Comparison of ENCODE assay signal across 18 cellular contexts in the genomic region with DNA sequence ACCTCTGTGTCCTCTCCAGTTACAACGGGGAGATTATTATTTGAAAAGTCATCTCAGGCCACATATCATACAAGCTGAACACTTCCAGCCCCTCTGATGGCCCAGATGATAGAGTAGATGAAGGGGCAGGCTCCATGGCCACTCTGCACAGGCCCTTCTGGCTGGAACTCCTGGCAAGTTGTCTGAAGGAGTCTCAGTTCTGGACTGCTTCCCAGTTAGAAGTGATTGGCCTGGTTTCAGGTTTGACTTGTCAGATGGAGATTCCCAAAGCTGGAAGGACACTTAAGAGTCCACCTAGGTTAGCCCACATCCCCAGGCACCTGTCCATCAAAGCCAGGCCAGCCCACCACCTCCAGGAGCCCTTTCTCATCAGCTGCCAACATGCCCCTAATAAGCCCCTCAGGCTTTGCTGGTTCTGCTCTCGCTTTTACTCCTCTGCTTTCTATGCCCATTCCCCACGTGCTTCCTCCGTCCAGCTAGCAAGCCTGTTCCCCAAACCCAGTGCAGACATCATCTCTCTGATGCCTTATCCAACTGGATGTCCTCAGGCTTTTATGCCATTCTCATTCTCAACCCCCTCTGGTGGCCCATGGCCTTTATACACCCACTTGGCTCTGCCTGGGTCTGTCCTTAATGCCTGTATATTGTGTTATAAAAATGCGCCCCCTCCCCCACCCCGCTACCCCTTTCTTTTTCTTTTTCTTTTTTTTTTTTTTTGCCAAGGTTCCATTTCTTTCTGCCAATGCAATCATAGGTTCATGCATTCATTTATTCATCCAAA. TPM values are rescaled to one million over a fixed set of nuclear protein-coding genes. Genes with fewer than 3 reads are reported as not detected.
DNase-seq lines count a peak whose midpoint lies in the region; ATAC-seq and TF ChIP-seq lines count a peak whose summit lies in the region.
"Had no signal": no experiment of that assay in that cellular context is flagged by ENCODE, and none has a peak within 500 bp of the region (broad histone marks: within the 10 kb centered on the region; RNA-seq: fewer than 3 reads in every experiment).

No MANE protein-coding gene starts in this region.

- H3K36me3 Mint-ChIP-seq in endothelial cell (ENCODE audit: low read depth, unreplicated experiment): no peaks in the 10 kb centered on the region
- H3K36me3 Mint-ChIP-seq: naive B cell had no signal

- DNase-seq in GM04503 (ENCODE audit: low read depth): peak; percentile 2
- DNase-seq in LNCaP clone FGC (ENCODE audit: low read depth): peak; percentile 31
- peak; percentile 15 for DNase-seq in endothelial cell (ENCODE audit: low spot score)
- no peak for DNase-seq in ovary
- DNase-seq: activated CD8-positive, alpha-beta memory T cell treated with anti-CD3 and anti-CD28 coated beads, Interleukin-2, amount 50 U/mL, for 4 hours; activated effector memory CD4-positive, alpha-beta T cell treated with anti-CD3 and anti-CD28 coated beads, Interleukin-2, amount 50 U/mL, for 16 hours; amygdala; naive B cell; NCI-H1930; NCI-H526 treated with DMSO at 0.1 percent for 48 hours; PC-9; T1000 had no signal

- H3K9me3 ChIP-seq in parathyroid adenoma (ENCODE audit: control insufficient read depth, low read length) (no peaks in the 10 kb centered on the region), ovary (no peaks in the 10 kb centered on the region)

- TF ChIP-seq POLR2A in ovary (IDR thresholded peaks at IDR 0.05) (no peak), GM18505 (IDR thresholded peaks at IDR 0.05; ENCODE audit: borderline replicate concordance, extremely low read depth, insufficient read depth, insufficient read length) (no peak)

- no peak for ATAC-seq in HG03196 (IDR thresholded peaks at IDR 0.05; ENCODE audit: unreplicated experiment)
- no peak for ATAC-seq in GM18505 (IDR thresholded peaks at IDR 0.05; ENCODE audit: unreplicated experiment)

- H3K27ac Mint-ChIP-seq in endothelial cell (ENCODE audit: unreplicated experiment): no peak overlapping the region
- H3K27ac Mint-ChIP-seq: B cell, naive B cell had no signal

- 82 to 85% (median 83%) methylated on average over 6 of the region's 6 CpGs for WGBS in ovary, 3 donors

- TF ChIP-seq CTCF in LNCaP clone FGC (IDR thresholded peaks at IDR 0.05; ENCODE audit: control insufficient read depth, extremely low read depth, insufficient read depth): no peak
- TF ChIP-seq CTCF in endothelial cell (IDR thresholded peaks at IDR 0.05; ENCODE audit: unreplicated experiment): peak; percentile 22
- no peak for TF ChIP-seq CTCF in parathyroid adenoma (IDR thresholded peaks at IDR 0.05)
- TF ChIP-seq CTCF in ovary (IDR thresholded peaks at IDR 0.05): no peak

- no peaks in the 10 kb centered on the region for H3K36me3 ChIP-seq in parathyroid adenoma (ENCODE audit: control insufficient read depth, insufficient read depth, low read length)
- no peaks in the 10 kb centered on the region for H3K36me3 ChIP-seq in ovary

- peaks cover 2% of the 10 kb centered on the region for H3K27me3 Mint-ChIP-seq in endothelial cell (ENCODE audit: unreplicated experiment)

- H2AFZ ChIP-seq in parathyroid adenoma: peak overlapping the region; percentile 11
- H2AFZ ChIP-seq: PC-9 had no signal

- no peak overlapping the region for H3K4me2 ChIP-seq in parathyroid adenoma (ENCODE audit: low read length)
- H3K4me2 ChIP-seq: PC-9, smooth muscle cell had no signal

- H3K4me3 ChIP-seq in LNCaP clone FGC (ENCODE audit: low read depth, low read length) (no peak overlapping the region), parathyroid adenoma (ENCODE audit: low read depth, low read length) (no peak overlapping the region), ovary (no peak overlapping the region)
- H3K4me3 ChIP-seq: PC-9, SK-N-MC, smooth muscle cell had no signal

- intact Hi-C loops in ovary (cut with DNase I): no loop called here

- H3K27me3 ChIP-seq in parathyroid adenoma (ENCODE audit: control insufficient read depth, insufficient read depth, low read length): no peaks in the 10 kb centered on the region
- no peaks in the 10 kb centered on the region for H3K27me3 ChIP-seq in ovary

- H3K4me3 Mint-ChIP-seq in endothelial cell (ENCODE audit: unreplicated experiment): no peak overlapping the region
- H3K4me3 Mint-ChIP-seq: B cell, naive B cell had no signal

- H3K9ac ChIP-seq in parathyroid adenoma: no peak overlapping the region

- H3K9me3 Mint-ChIP-seq in endothelial cell (ENCODE audit: unreplicated experiment): no peaks in the 10 kb centered on the region
- H3K9me3 Mint-ChIP-seq: naive B cell had no signal

- H3K27ac ChIP-seq in parathyroid adenoma: no peak overlapping the region
- H3K27ac ChIP-seq in ovary: no peak overlapping the region
- H3K27ac ChIP-seq: PC-9, SK-N-MC had no signal

- H3K4me1 ChIP-seq in parathyroid adenoma (no peaks in the 10 kb centered on the region), ovary (ENCODE audit: insufficient read depth) (no peaks in the 10 kb centered on the region)

- H3K4me1 Mint-ChIP-seq in endothelial cell (ENCODE audit: unreplicated experiment): no peaks in the 10 kb centered on the region
- H3K4me1 Mint-ChIP-seq: B cell, naive B cell had no signal

- TF ChIP-seq EP300 in ovary (IDR thresholded peaks at IDR 0.05): no peak

- no peaks in the 10 kb centered on the region for H3K79me2 ChIP-seq in parathyroid adenoma

RNA-seq across cellular contexts. Expression of gene HSPH1, which starts 56.5 kb away (rescaled TPM):
- total RNA-seq in endothelial cell (ENCODE audit: unreplicated experiment): 43.9 TPM
- total RNA-seq in ovary: 10 to 100 TPM; 21.7 to 93.2 (median 55.8) TPM
- polyA plus RNA-seq in ovary: 10 to 100 TPM; 16.0 to 46.6 TPM

Comparison
In these comparisons a context has a peak if more than half of its experiments do, and no peak if none do; other contexts are left out.
1. DNase-seq: peak in GM04503 (single experiment), LNCaP clone FGC (single experiment) and endothelial cell (single experiment); none in ovary (0 of 5).